21 cellular contexts compared by ENCODE assay signal in the genomic region with DNA sequence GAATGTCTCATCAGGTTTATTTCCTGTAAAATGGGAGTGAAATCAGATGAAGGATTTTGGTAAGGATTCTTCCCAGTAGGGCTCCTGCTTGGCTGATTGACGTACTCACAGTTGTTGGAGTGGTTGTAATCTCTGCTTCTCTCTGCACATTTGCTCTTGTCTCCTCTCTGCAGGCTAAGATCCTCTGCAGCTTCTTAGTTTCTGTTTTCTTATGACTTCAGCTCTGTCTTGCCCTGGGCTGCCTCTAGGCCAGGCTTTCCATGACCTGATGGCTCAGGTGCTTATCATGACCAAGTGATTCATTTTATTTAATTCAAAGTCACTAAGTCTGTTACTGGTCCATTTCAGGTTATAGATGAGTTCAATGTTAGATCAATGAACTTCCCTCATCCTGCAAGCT.
DNase-seq lines count a peak whose midpoint lies in the region; ATAC-seq and TF ChIP-seq lines count a peak whose summit lies in the region.
"Had no signal": no experiment of that assay in that cellular context is flagged by ENCODE, and none has a peak within 500 bp of the region (broad histone marks: within the 10 kb centered on the region; RNA-seq: fewer than 3 reads in every experiment).

No MANE protein-coding gene starts in this region.

- H3K9me3 ChIP-seq in BE2C = no peaks in the 10 kb centered on the region
- H3K9me3 ChIP-seq: SK-N-SH had no signal

- no peak overlapping the region for H3K4me3 ChIP-seq in BE2C (ENCODE audit: low read depth, low read length)

- 0 out of 2 replicates have a peak, but pooled peaks cover 4% of the 10 kb centered on the region for H3K27me3 ChIP-seq in BE2C

- H3K4me1 ChIP-seq in BE2C = no peaks in the 10 kb centered on the region

- TF ChIP-seq CTCF in GM13977 (IDR thresholded peaks at IDR 0.05; ENCODE audit: extremely low read depth, insufficient read depth, missing control alignments) = no peak
- TF ChIP-seq CTCF in BE2C (IDR thresholded peaks at IDR 0.05; ENCODE audit: low read depth, low read length) = no peak

- peak; percentile 39 for ATAC-seq in GM18868 (IDR thresholded peaks at IDR 0.05; ENCODE audit: unreplicated experiment)
- peak; percentile 54 for ATAC-seq in GM21723 (IDR thresholded peaks at IDR 0.05; ENCODE audit: unreplicated experiment)
- ATAC-seq in HG03175 (IDR thresholded peaks at IDR 0.05; ENCODE audit: unreplicated experiment) = peak; percentile 42
- ATAC-seq in GM19328 (IDR thresholded peaks at IDR 0.05; ENCODE audit: unreplicated experiment) = no peak
- ATAC-seq: HCT116, HepG2, PC-3 had no signal

- in situ Hi-C loops in GM13977 (cut with MboI; ENCODE audit: low pct_unique_long_range_greater_than_20kb, low sequenced_read_pairs, unreplicated experiment) = loop anchor here (25.0 kb wide), 1 partner anchor 790 kb away; no protein-coding TSS in a partner anchor

- DNase-seq in NCI-H1694 treated with DMSO at 0.1 percent for 48 hours (lab: John Stamatoyannopoulos, UW) (no peak), GM13977 (ENCODE audit: low spot score) (no peak), BE2C (no peak)
- DNase-seq: ACHN, DMS79, GOT3, KG1, MV-4-11, NCI-H187 treated with DMSO at 0.1 percent for 48 hours, NCI-H2227 treated with DMSO at 0.1 percent for 48 hours, NCI-H524, PC-3, RPMI8226, SHP77 treated with DMSO at 0.1 percent for 48 hours, SK-N-SH had no signal

- H3K36me3 ChIP-seq in BE2C = no peaks in the 10 kb centered on the region
